8 cellular contexts compared by ENCODE assay signal in genomic region chr18:9782073-9782857, GRCh38.
A peak's percentile ranks its signal among the peaks of the same experiment; 100 is the strongest.
DNase-seq lines count a peak whose midpoint lies in the region; ATAC-seq and TF ChIP-seq lines count a peak whose summit lies in the region.

No MANE protein-coding gene starts in this region.

- H3K4me1 ChIP-seq in Panc1 (ENCODE audit: control insufficient read depth, insufficient read depth, low read length) (peaks cover 27% of the 10 kb centered on the region), esophagus (ENCODE audit: control insufficient read depth in 2 of 2, insufficient read depth in 2 of 2, low read length in 1 of 2) (peaks cover 0 to 4% of the 10 kb centered on the region in 2 donors)

- intact Hi-C loops in Panc1 (cut with micrococcal nuclease; ENCODE audit: unreplicated experiment): no loop called here

- ATAC-seq in Panc1 (peak; percentile 85), GM18858 (IDR thresholded peaks at IDR 0.05; ENCODE audit: unreplicated experiment) (no peak)

- TF ChIP-seq CTCF in Panc1 (IDR thresholded peaks at IDR 0.05): no peak

- no peak overlapping the region for H3K4me3 ChIP-seq in Panc1 (ENCODE audit: low read depth in 2 of 2, low read length in 2 of 2)
- H3K4me3 ChIP-seq in esophagus (ENCODE audit: low read depth in 1 of 2, low read length in 2 of 2): no peak overlapping the region

- in situ Hi-C loops in Panc1 (cut with HindIII; ENCODE audit: low pct_unique_long_range_greater_than_20kb, low sequenced_read_pairs): no loop called here

- no peaks in the 10 kb centered on the region for H3K36me3 ChIP-seq in Panc1 (ENCODE audit: control insufficient read depth, insufficient read depth, low read length)
- H3K36me3 ChIP-seq in esophagus (ENCODE audit: control insufficient read depth in 2 of 2, insufficient read depth in 2 of 2, low read length in 1 of 2): no peaks in the 10 kb centered on the region

- H3K27ac ChIP-seq in Panc1 (ENCODE audit: low read length): peak overlapping the region; percentile 78
- H3K27ac ChIP-seq in esophagus (ENCODE audit: low read depth in 2 of 2, low read length in 1 of 2): peak overlapping the region; percentile 52 to 82

- POLR2A ChIA-PET in Panc1 (lab: Charles Lee): no interaction called here

- no peaks in the 10 kb centered on the region for H3K9me3 ChIP-seq in Panc1 (ENCODE audit: control insufficient read depth, insufficient read depth, low read depth, low read length)
- H3K9me3 ChIP-seq in esophagus (ENCODE audit: control insufficient read depth in 2 of 2, insufficient read depth in 1 of 2, low read depth in 1 of 2, low read length in 1 of 2): no peaks in the 10 kb centered on the region

- CTCF ChIA-PET in Panc1 (lab: Charles Lee): no interaction called here

- DNase-seq in GM04503 (ENCODE audit: low read depth) (peak; percentile 96), Panc1 (ENCODE audit: low read depth, low spot score) (no peak), renal cortical epithelial cell (ENCODE audit: low read depth) (peak; percentile 88), GM19240 (ENCODE audit: insufficient read length, low spot score) (no peak)
- DNase-seq in stimulated activated CD4-positive, alpha-beta T cell treated with anti-CD3 and anti-CD28 coated beads, Interleukin-2, amount 100 ng/mL, for 24 hours: no peak
- DNase-seq in activated naive CD4-positive, alpha-beta T cell treated with Interleukin-2 at 50 U/mL for 16 hours: no peak

- WGBS in esophagus, 2 donors: 86 to 87% methylated on average over 11 of the region's 11 CpGs

- H3K27me3 ChIP-seq in Panc1 (ENCODE audit: control insufficient read depth, insufficient read depth, low read length): no peaks in the 10 kb centered on the region
- no peaks in the 10 kb centered on the region for H3K27me3 ChIP-seq in esophagus (ENCODE audit: control insufficient read depth in 1 of 2, insufficient read depth in 2 of 2, low read length in 2 of 2)

- BruUV-seq in Panc1 (replicated peaks; lab: Mats Ljungman, UMichigan): no TSS peak

Comparison
In these comparisons a context has a peak if more than half of its experiments do, and no peak if none do; other contexts are left out.
1. DNase-seq: peak in GM04503 (single experiment) and renal cortical epithelial cell (single experiment); none in Panc1 (single experiment), stimulated activated CD4-positive, alpha-beta T cell treated with anti-CD3 and anti-CD28 coated beads, Interleukin-2, amount 100 ng/mL, for 24 hours (0 of 2), GM19240 (single experiment) and activated naive CD4-positive, alpha-beta T cell treated with Interleukin-2 at 50 U/mL for 16 hours (single experiment).